11 cellular contexts compared by ENCODE assay signal in genomic region chr17:77390870-77391269, GRCh38.
DNase-seq lines count a peak whose midpoint lies in the region; ATAC-seq and TF ChIP-seq lines count a peak whose summit lies in the region.
"Had no signal": no experiment of that assay in that cellular context is flagged by ENCODE, and none has a peak within 500 bp of the region (broad histone marks: within the 10 kb centered on the region; RNA-seq: fewer than 3 reads in every experiment).

No MANE protein-coding gene starts in this region.

- TF ChIP-seq POLR2A in body of pancreas (IDR thresholded peaks at IDR 0.05) = no peak

- WGBS in heart right ventricle, 2 donors = 85 to 86% methylated on average over 12 of the region's 12 CpGs
- 84 to 96% methylated on average over 11 to 12 of the region's 12 CpGs for WGBS in body of pancreas, 2 donors

- H3K9me3 ChIP-seq in heart right ventricle (no peaks in the 10 kb centered on the region), right atrium auricular region (no peaks in the 10 kb centered on the region), body of pancreas (no peaks in the 10 kb centered on the region)

- DNase-seq in heart right ventricle (no peak), right atrium auricular region (ENCODE audit: low spot score) (no peak), body of pancreas (no peak), naive B cell (no peak), SIG-M5 treated with dmso at 0.1 percent for 504 hours (lab: John Stamatoyannopoulos, UW; ENCODE audit: unreplicated experiment) (no peak), HK-2 (ENCODE audit: unreplicated experiment) (no peak)
- DNase-seq: NCI-H1417, SHP77 had no signal

- no peak for ATAC-seq in heart right ventricle
- no peak for ATAC-seq in body of pancreas
- ATAC-seq in naive B cell (ENCODE audit: low read depth in 2 of 2) = no peak
- no peak for ATAC-seq in HG03039 (IDR thresholded peaks at IDR 0.05; ENCODE audit: unreplicated experiment)
- ATAC-seq in HG03045 (IDR thresholded peaks at IDR 0.05; ENCODE audit: unreplicated experiment) = no peak

- intact Hi-C loops in heart right ventricle (cut with DNase I) = no loop called here
- intact Hi-C loops in body of pancreas (cut with DNase I) = no loop called here

- no peaks in the 10 kb centered on the region for H3K36me3 Mint-ChIP-seq in naive B cell

- no peak for TF ChIP-seq CTCF in heart right ventricle (IDR thresholded peaks at IDR 0.05)
- no peak for TF ChIP-seq CTCF in right atrium auricular region (IDR thresholded peaks at IDR 0.05)
- no peak for TF ChIP-seq CTCF in body of pancreas (IDR thresholded peaks at IDR 0.05)

- H3K27ac ChIP-seq in heart right ventricle = peak overlapping the region; percentile 19 to 89 (median 74)
- peak overlapping the region in 1 of 2 donors; percentile 20 for H3K27ac ChIP-seq in right atrium auricular region
- peak overlapping the region in 3 of 4 donors; percentile 81 to 94 (median 90) for H3K27ac ChIP-seq in body of pancreas

- H3K4me1 ChIP-seq in heart right ventricle = peaks cover 66 to 100% (median 89%) of the 10 kb centered on the region in 9 donors
- peaks cover 0 to 90% of the 10 kb centered on the region in 2 donors for H3K4me1 ChIP-seq in right atrium auricular region
- peaks cover 94% of the 10 kb centered on the region for H3K4me1 ChIP-seq in body of pancreas

- H3K4me3 ChIP-seq in heart right ventricle (no peak overlapping the region), right atrium auricular region (no peak overlapping the region), body of pancreas (no peak overlapping the region)

- no peaks in the 10 kb centered on the region for H3K9me3 Mint-ChIP-seq in naive B cell
- H3K9me3 Mint-ChIP-seq: CD14-positive monocyte had no signal

- H3K27me3 ChIP-seq in heart right ventricle (no peaks in the 10 kb centered on the region), right atrium auricular region (no peaks in the 10 kb centered on the region), body of pancreas (no peaks in the 10 kb centered on the region)

- H3K27ac Mint-ChIP-seq in naive B cell = peak overlapping the region in 2 of 6 donors; percentile 42 to 88

- peak overlapping the region in 6 of 8 donors; percentile 21 to 81 (median 39) for H3K4me3 Mint-ChIP-seq in naive B cell

- no peaks in the 10 kb centered on the region for H3K27me3 Mint-ChIP-seq in naive B cell

- H3K36me3 ChIP-seq in heart right ventricle (no peaks in the 10 kb centered on the region), right atrium auricular region (no peaks in the 10 kb centered on the region), body of pancreas (replicated peaks in 1 of 2; ENCODE audit: insufficient read depth in 1 of 2, low read depth in 2 of 2) (no peaks in the 10 kb centered on the region)

- peaks cover 45 to 66% (median 48%) of the 10 kb centered on the region in 3 donors for H3K4me1 Mint-ChIP-seq in naive B cell
